25 cellular contexts compared by ENCODE assay signal in the genomic region with DNA sequence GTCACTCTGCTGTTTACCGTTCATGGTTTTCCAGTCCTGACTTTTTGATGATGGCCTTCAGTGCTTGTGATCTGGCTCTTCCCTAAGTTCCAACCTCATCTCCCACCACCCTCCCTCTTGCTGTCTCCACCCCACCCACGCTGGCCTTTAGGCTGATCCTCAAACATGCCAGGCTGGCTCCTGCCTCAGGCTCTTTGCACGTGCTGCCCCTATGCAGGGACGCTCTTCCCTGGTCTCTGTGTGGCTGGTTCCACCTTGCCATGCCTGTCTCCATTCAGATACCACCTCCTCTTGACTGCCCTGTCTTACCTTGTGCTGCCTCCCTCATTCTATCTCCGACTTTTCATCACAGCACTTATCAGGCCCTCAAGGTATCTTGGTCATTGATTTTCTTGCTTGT.
DNase-seq lines count a peak whose midpoint lies in the region; ATAC-seq and TF ChIP-seq lines count a peak whose summit lies in the region.
"Had no signal": no experiment of that assay in that cellular context is flagged by ENCODE, and none has a peak within 500 bp of the region (broad histone marks: within the 10 kb centered on the region; RNA-seq: fewer than 3 reads in every experiment).

No MANE protein-coding gene starts in this region.

- H4K20me1 ChIP-seq in IMR-90 (ENCODE audit: insufficient read depth, low read length) = 0 out of 2 replicates have a peak, but pooled peaks cover 5% of the 10 kb centered on the region

- H2BK20ac ChIP-seq in IMR-90 (ENCODE audit: low read depth, low read length) = no peak overlapping the region

- H4K91ac ChIP-seq in IMR-90 (ENCODE audit: insufficient read depth, low read depth, low read length) = no peak overlapping the region

- no peak overlapping the region for H3K9ac ChIP-seq in IMR-90 (ENCODE audit: low read depth, low read length)
- H3K9ac ChIP-seq: BLaER1 had no signal

- H3K79me1 ChIP-seq in IMR-90 (ENCODE audit: low read depth in 1 of 2, low read length in 2 of 2) = peaks cover 3 to 5% of the 10 kb centered on the region in 2 experiments; a peak in 2 of 4 replicates

- H2AFZ ChIP-seq in IMR-90 (replicated peaks; ENCODE audit: low read length, poor library complexity) = no peak overlapping the region

- H2AK5ac ChIP-seq in IMR-90 (ENCODE audit: low read depth, low read length) = no peak overlapping the region

- H3K56ac ChIP-seq in IMR-90 (ENCODE audit: extremely low read depth, insufficient read depth, low read length) = no peak overlapping the region

- no peak overlapping the region for H2BK5ac ChIP-seq in IMR-90 (ENCODE audit: low read depth, low read length, poor library complexity, severe bottlenecking)

- H3K4me1 Mint-ChIP-seq in nephron progenitor cell (peaks cover 5% of the 10 kb centered on the region), natural killer cell (peaks cover 15 to 18% of the 10 kb centered on the region in 2 donors)
- H3K4me1 Mint-ChIP-seq: CD4-positive, CD25-positive, alpha-beta regulatory T cell had no signal

- no peak overlapping the region for H3K18ac ChIP-seq in IMR-90 (ENCODE audit: low read depth, low read length)

- no peak overlapping the region for H2BK120ac ChIP-seq in IMR-90 (ENCODE audit: low read depth, low read length)

- TF ChIP-seq CTCF in HEK293 (tag by site-specific recombination; IDR thresholded peaks at IDR 0.05) (no peak), IMR-90 (conservative IDR thresholded peaks at IDR 0.05; ENCODE audit: low read depth, low read length) (no peak), nephron progenitor cell (IDR thresholded peaks at IDR 0.05) (no peak), sigmoid colon (IDR thresholded peaks at IDR 0.05) (no peak), natural killer cell (IDR thresholded peaks at IDR 0.05) (no peak)

- H3K4ac ChIP-seq in IMR-90 (ENCODE audit: low read depth, low read length) = no peak overlapping the region

- TF ChIP-seq EP300 in sigmoid colon (IDR thresholded peaks at IDR 0.05) = no peak

- dilution Hi-C loops in IMR-90 (cut with HindIII; ENCODE audit: low sequenced_read_pairs, unreplicated experiment) = no loop called here

- H3K4me3 ChIP-seq in HEK293 (ENCODE audit: low read depth, low read length) (no peak overlapping the region), IMR-90 (ENCODE audit: insufficient read depth, low read depth, low read length) (no peak overlapping the region), sigmoid colon (no peak overlapping the region)
- H3K4me3 ChIP-seq: BLaER1, GM12878 had no signal

- intact Hi-C loops in IMR-90 (cut with micrococcal nuclease) (no loop called here), sigmoid colon (cut with DNase I) (no loop called here), natural killer cell (cut with micrococcal nuclease) (no loop called here)

- H3K9me3 ChIP-seq in HEK293 (ENCODE audit: control insufficient read depth, insufficient read depth, low read depth, low read length) (no peaks in the 10 kb centered on the region), IMR-90 (ENCODE audit: control insufficient read depth, insufficient read depth, low read length) (no peaks in the 10 kb centered on the region), sigmoid colon (no peaks in the 10 kb centered on the region)
- H3K9me3 ChIP-seq: BE2C, BLaER1 had no signal

- H3K4me3 Mint-ChIP-seq in nephron progenitor cell (no peak overlapping the region), natural killer cell (no peak overlapping the region)
- H3K4me3 Mint-ChIP-seq: CD14-positive monocyte; CD4-positive, alpha-beta memory T cell; CD4-positive, CD25-positive, alpha-beta regulatory T cell; CD8-positive, alpha-beta memory T cell had no signal

- no peak overlapping the region for H4K8ac ChIP-seq in IMR-90 (ENCODE audit: low read depth in 2 of 2, low read length in 2 of 2)

- H3K14ac ChIP-seq in IMR-90 (replicated peaks; ENCODE audit: low read depth, low read length) = no peak overlapping the region

- ATAC-seq in IMR-90 (ENCODE audit: low read depth) = no peak
- ATAC-seq in natural killer cell = no peak
- ATAC-seq: GM12878 had no signal

- H3K27me3 ChIP-seq in IMR-90 (ENCODE audit: control insufficient read depth, insufficient read depth, low read length) = no peaks in the 10 kb centered on the region
- no peaks in the 10 kb centered on the region for H3K27me3 ChIP-seq in sigmoid colon
- H3K27me3 ChIP-seq: BE2C, BLaER1 had no signal

- H3K27ac Mint-ChIP-seq in nephron progenitor cell (peak overlapping the region; percentile 40), natural killer cell (no peak overlapping the region)
- H3K27ac Mint-ChIP-seq: CD4-positive, CD25-positive, alpha-beta regulatory T cell had no signal

- H3K27ac ChIP-seq in HEK293 (ENCODE audit: extremely low read depth, low read depth, low read length) = no peak overlapping the region
- H3K27ac ChIP-seq in IMR-90 (ENCODE audit: insufficient read depth, low read length) = no peak overlapping the region
- H3K27ac ChIP-seq in sigmoid colon = no peak overlapping the region
- H3K27ac ChIP-seq: BLaER1 had no signal

- H3K27me3 Mint-ChIP-seq in nephron progenitor cell (ENCODE audit: low read depth, poor library complexity) = peaks cover 19% of the 10 kb centered on the region
- H3K27me3 Mint-ChIP-seq in natural killer cell (ENCODE audit: low read depth in 2 of 2) = no peaks in the 10 kb centered on the region
- H3K27me3 Mint-ChIP-seq: CD4-positive, alpha-beta memory T cell; CD4-positive, CD25-positive, alpha-beta regulatory T cell; CD8-positive, alpha-beta memory T cell had no signal

- in situ Hi-C loops in IMR-90 (cut with MboI; ENCODE audit: low sequenced_read_pairs) = loop anchor here (10.0 kb wide), 1 partner anchor 111 kb away; no protein-coding TSS in a partner anchor

- WGBS in IMR-90 (ENCODE audit: extremely low coverage in 2 of 2, insufficient read length in 1 of 2), 2 experiments = 66% methylated on average over 5 of the region's 5 CpGs; no CpG with 5 or more reads in 1 of the 2 experiments
- 93 to 94% methylated on average over 5 of the region's 5 CpGs for WGBS in sigmoid colon, 2 donors

- no TSS peak for BruUV-seq in IMR-90 (replicated peaks; lab: Mats Ljungman, UMichigan)

- no peak overlapping the region for H3K23ac ChIP-seq in IMR-90 (ENCODE audit: low read depth, low read length)

- H3K9me3 Mint-ChIP-seq in nephron progenitor cell (no peaks in the 10 kb centered on the region), natural killer cell (no peaks in the 10 kb centered on the region)
- H3K9me3 Mint-ChIP-seq: CD4-positive, alpha-beta memory T cell; CD8-positive, alpha-beta memory T cell had no signal

- H3K36me3 ChIP-seq in HEK293 (ENCODE audit: control insufficient read depth in 2 of 2, insufficient read depth in 1 of 2, low read length in 2 of 2) = no peaks in the 10 kb centered on the region
- H3K36me3 ChIP-seq in IMR-90 (ENCODE audit: control insufficient read depth, insufficient read depth, low read length) = no peaks in the 10 kb centered on the region
- H3K36me3 ChIP-seq in sigmoid colon = peaks cover 0 to 4% (median 0%) of the 10 kb centered on the region in 4 donors
- H3K36me3 ChIP-seq: BE2C had no signal

- TF ChIP-seq RAD21 in IMR-90 (IDR thresholded peaks at IDR 0.05; ENCODE audit: low read length) = no peak

- TF ChIP-seq POLR2A in IMR-90 (IDR thresholded peaks at IDR 0.05; ENCODE audit: low read depth, low read length) = no peak
- no peak for TF ChIP-seq POLR2A in sigmoid colon (IDR thresholded peaks at IDR 0.05)

- DNase-seq in IMR-90 (no peak), nephron progenitor cell (no peak), sigmoid colon (peak; percentile 30), T-helper 1 cell (no peak), natural killer cell (no peak), amygdala (lab: John Stamatoyannopoulos, UW) (no peak)
- DNase-seq: 8988T; ACHN; BE2C; C1 segment of cervical spinal cord; CD4-positive, alpha-beta memory T cell; CD4-positive, CD25-positive, alpha-beta regulatory T cell; CD8-positive, alpha-beta memory T cell; COR-L47; DMS 273 treated with DMSO at 0.1 percent for 48 hours; DMS153; DMS53; DMS79; DND-41; EL; GDM1 had no signal

- H3K36me3 Mint-ChIP-seq in nephron progenitor cell (ENCODE audit: low read depth) = no peaks in the 10 kb centered on the region
- H3K36me3 Mint-ChIP-seq in natural killer cell = no peaks in the 10 kb centered on the region

- CTCF ChIA-PET in HEK293 (lab: Yijun Ruan, JAX) (interaction anchor here (0.6 to 1.2 kb wide), 2 partner anchors 23 to 31 kb away, joined by 3 to 4 read pairs; no protein-coding TSS in a partner anchor), IMR-90 (lab: Yijun Ruan, JAX) (interaction anchor here (1.2 kb wide), 1 partner anchor 23 kb away, joined by 3 read pairs; no protein-coding TSS in a partner anchor)

- no peak overlapping the region for H3K4me2 ChIP-seq in IMR-90 (ENCODE audit: low read depth, low read length)
- H3K4me2 ChIP-seq: BLaER1 had no signal

- H3K4me1 ChIP-seq in HEK293 (ENCODE audit: control insufficient read depth, insufficient read depth, low read length) (peaks cover 7% of the 10 kb centered on the region), IMR-90 (ENCODE audit: control insufficient read depth, insufficient read depth, low read length) (peaks cover 2% of the 10 kb centered on the region; the same call in 1 of the 2 replicates), sigmoid colon (peaks cover 0 to 5% (median 2%) of the 10 kb centered on the region in 4 donors)
- H3K4me1 ChIP-seq: BE2C had no signal

- no peak overlapping the region for H2BK15ac ChIP-seq in IMR-90 (ENCODE audit: low read depth, low read length)

- H2AK9ac ChIP-seq in IMR-90 (replicated peaks; ENCODE audit: low read depth, low read length, poor library complexity) = peak overlapping the region; percentile 51

- H4K5ac ChIP-seq in IMR-90 (ENCODE audit: low read depth, low read length) = no peak overlapping the region

- H3K9me1 ChIP-seq in IMR-90 (ENCODE audit: insufficient read depth, low read length) = peaks cover 16% of the 10 kb centered on the region; the same call in 1 of the 2 replicates

- POLR2A ChIA-PET in HEK293 (lab: Yijun Ruan, JAX) (no interaction called here), IMR-90 (lab: Charles Lee; ENCODE audit: unreplicated experiment) (no interaction called here)

TF ChIP-seq in IMR-90, 13 proteins besides CTCF, POLR2A, EP300 and RAD21 (continues in another document):
- TF ChIP-seq SMC3 (IDR thresholded peaks at IDR 0.05; ENCODE audit: low read depth, low read length) (no peak), MAZ (IDR thresholded peaks at IDR 0.05; ENCODE audit: borderline replicate concordance, low read depth, low read length) (no peak), BHLHE40 (IDR thresholded peaks at IDR 0.05; ENCODE audit: low read depth, low read length) (no peak), MXI1 (IDR thresholded peaks at IDR 0.05; ENCODE audit: borderline replicate concordance, low read depth, low read length) (no peak), NFE2L2 (IDR thresholded peaks at IDR 0.05; ENCODE audit: low read depth, low read length) (no peak), CEBPB (IDR thresholded peaks at IDR 0.05; ENCODE audit: low read depth, low read length) (no peak), CHD1 (IDR thresholded peaks at IDR 0.05; ENCODE audit: low read depth, low read length) (no peak), MAFK (IDR thresholded peaks at IDR 0.05; ENCODE audit: low read depth, low read length) (no peak)
